In genomic region chr20:51529027-51529749, GRCh38 we compare ENCODE assay signal across 8 cellular contexts. TPM values are rescaled to one million over a fixed set of nuclear protein-coding genes. Genes with fewer than 3 reads are reported as not detected.
DNase-seq lines count a peak whose midpoint lies in the region; ATAC-seq and TF ChIP-seq lines count a peak whose summit lies in the region.

No MANE protein-coding gene starts in this region.

- no peaks in the 10 kb centered on the region for H3F3A ChIP-seq in SK-N-SH (replicated peaks; ENCODE audit: insufficient read depth)

- no peaks in the 10 kb centered on the region for H3K79me2 ChIP-seq in SK-N-SH (ENCODE audit: insufficient read depth)

- CTCF ChIA-PET in SK-N-SH (lab: Yijun Ruan, JAX), result no interaction called here
- CTCF ChIA-PET in activated CD4-positive, alpha-beta memory T cell treated with anti-CD3 and anti-CD28 coated beads, Interleukin-2, amount 10 ng/mL, durations not matched to agents 7 days and 5 days (lab: Charles Lee), result interaction anchor here (1.0 to 1.9 kb wide), 3 partner anchors 13 to 143 kb away, joined by 4 to 6 read pairs (median 4); no protein-coding TSS in a partner anchor

- POLR2A ChIA-PET in SK-N-SH (lab: Yijun Ruan, JAX), result interaction anchor here (0.7 kb wide), 1 partner anchor 13 kb away, joined by 3 read pairs; no protein-coding TSS in a partner anchor
- POLR2A ChIA-PET in activated CD4-positive, alpha-beta memory T cell treated with anti-CD3 and anti-CD28 coated beads, Interleukin-2, amount 10 ng/mL, durations not matched to agents 7 days and 5 days (lab: Charles Lee), result interaction anchor here (0.6 to 5.8 kb wide), 5 partner anchors 12 to 117 kb away, joined by 3 to 56 read pairs (median 4); partner anchors contain the start of gene NFATC2

- H3K27me3 Mint-ChIP-seq in activated CD4-positive, alpha-beta memory T cell treated with anti-CD3 and anti-CD28 coated beads, Interleukin-2, amount 10 ng/mL, durations not matched to agents 7 days and 5 days, result no peaks in the 10 kb centered on the region
- no peaks in the 10 kb centered on the region for H3K27me3 Mint-ChIP-seq in stimulated activated naive B cell treated with anti-CD40 and anti-IgM and Interleukin-4, amounts not matched to agents 10 μg/mL and 1 μg/mL and 100 μg/mL, for 72 hours

- no peak overlapping the region for H3K4me2 ChIP-seq in SK-N-SH

- TF ChIP-seq CTCF in SK-N-SH (IDR thresholded peaks at IDR 0.05) (no peak), foreskin fibroblast (IDR thresholded peaks at IDR 0.05; ENCODE audit: low read depth, low read length) (no peak)

- peak overlapping the region; percentile 68 for H3K4me3 Mint-ChIP-seq in activated CD4-positive, alpha-beta memory T cell treated with anti-CD3 and anti-CD28 coated beads, Interleukin-2, amount 10 ng/mL, durations not matched to agents 7 days and 5 days
- peak overlapping the region; percentile 24 to 64 for H3K4me3 Mint-ChIP-seq in stimulated activated naive B cell treated with anti-CD40 and anti-IgM and Interleukin-4, amounts not matched to agents 10 μg/mL and 1 μg/mL and 100 μg/mL, for 72 hours

- H3K27me3 ChIP-seq in SK-N-SH (ENCODE audit: insufficient read depth), result no peaks in the 10 kb centered on the region

- no peak for TF ChIP-seq EP300 in SK-N-SH (IDR thresholded peaks at IDR 0.05; ENCODE audit: borderline replicate concordance in 1 of 2, low read depth in 1 of 2, low read length in 1 of 2)

- DNase-seq in SK-N-SH, result no peak
- peak; percentile 64 for DNase-seq in activated CD4-positive, alpha-beta memory T cell treated with anti-CD3 and anti-CD28 coated beads, Interleukin-2, amount 10 ng/mL, durations not matched to agents 7 days and 5 days
- peak; percentile 43 to 70 for DNase-seq in foreskin fibroblast
- peak; percentile 50 for DNase-seq in stimulated activated naive B cell treated with anti-CD40 and anti-IgM and Interleukin-4, amounts not matched to agents 10 μg/mL and 1 μg/mL and 100 μg/mL, for 72 hours
- DNase-seq in HK-2 (ENCODE audit: unreplicated experiment), result no peak
- DNase-seq in T1000 (lab: John Stamatoyannopoulos, UW), result no peak
- no peak for DNase-seq in 8988T

- WGBS in SK-N-SH (ENCODE audit: low lambda C conversion rate), result 84% methylated on average over 13 of the region's 13 CpGs

- H3K9me3 Mint-ChIP-seq in activated CD4-positive, alpha-beta memory T cell treated with anti-CD3 and anti-CD28 coated beads, Interleukin-2, amount 10 ng/mL, durations not matched to agents 7 days and 5 days, result no peaks in the 10 kb centered on the region
- H3K9me3 Mint-ChIP-seq in stimulated activated naive B cell treated with anti-CD40 and anti-IgM and Interleukin-4, amounts not matched to agents 10 μg/mL and 1 μg/mL and 100 μg/mL, for 72 hours, result no peaks in the 10 kb centered on the region

- no peak overlapping the region for H3K4me3 ChIP-seq in SK-N-SH (ENCODE audit: low read depth in 2 of 2, low read length in 1 of 2)
- peak overlapping the region; percentile 26 to 33 for H3K4me3 ChIP-seq in foreskin fibroblast (ENCODE audit: low read depth in 1 of 2, low read length in 2 of 2)

- H3K36me3 Mint-ChIP-seq in activated CD4-positive, alpha-beta memory T cell treated with anti-CD3 and anti-CD28 coated beads, Interleukin-2, amount 10 ng/mL, durations not matched to agents 7 days and 5 days (ENCODE audit: low read depth), result peaks cover 56% of the 10 kb centered on the region
- peaks cover 24 to 57% of the 10 kb centered on the region in 2 donors for H3K36me3 Mint-ChIP-seq in stimulated activated naive B cell treated with anti-CD40 and anti-IgM and Interleukin-4, amounts not matched to agents 10 μg/mL and 1 μg/mL and 100 μg/mL, for 72 hours

- no peaks in the 10 kb centered on the region for H4K20me1 ChIP-seq in SK-N-SH (ENCODE audit: insufficient read depth)

- no peaks in the 10 kb centered on the region for H3K9me2 ChIP-seq in SK-N-SH

- peaks cover 5 to 8% of the 10 kb centered on the region in 2 experiments; a peak in 3 of 4 replicates for H3K4me1 ChIP-seq in SK-N-SH (ENCODE audit: control insufficient read depth in 1 of 2, insufficient read depth in 2 of 2, low read depth in 1 of 2, low read length in 1 of 2)

- no peak for TF ChIP-seq RAD21 in SK-N-SH (IDR thresholded peaks at IDR 0.05; ENCODE audit: low read length)

- ATAC-seq in SK-N-SH treated with all-trans-retinoic acid at 6 μM for 48 hours, result peak; percentile 54; the same call in 2 of the 3 replicates
- ATAC-seq in stimulated activated naive B cell treated with anti-CD40 and anti-IgM and Interleukin-4, amounts not matched to agents 10 μg/mL and 1 μg/mL and 100 μg/mL, for 72 hours (replicated peaks), result peak; percentile 25 to 46

- H3K36me3 ChIP-seq in SK-N-SH (replicated peaks in 1 of 2; ENCODE audit: control insufficient read depth in 1 of 2, insufficient read depth in 2 of 2, low read length in 1 of 2), result no peaks in the 10 kb centered on the region

- no peak overlapping the region for H3K9ac ChIP-seq in SK-N-SH

- no peaks in the 10 kb centered on the region for H3K9me3 ChIP-seq in SK-N-SH

- no peak overlapping the region for H2AFZ ChIP-seq in SK-N-SH (ENCODE audit: low read depth)

- H3K27ac Mint-ChIP-seq in activated CD4-positive, alpha-beta memory T cell treated with anti-CD3 and anti-CD28 coated beads, Interleukin-2, amount 10 ng/mL, durations not matched to agents 7 days and 5 days, result peak overlapping the region; percentile 91
- H3K27ac Mint-ChIP-seq in stimulated activated naive B cell treated with anti-CD40 and anti-IgM and Interleukin-4, amounts not matched to agents 10 μg/mL and 1 μg/mL and 100 μg/mL, for 72 hours, result peak overlapping the region; percentile 92

- H3K4me1 Mint-ChIP-seq in activated CD4-positive, alpha-beta memory T cell treated with anti-CD3 and anti-CD28 coated beads, Interleukin-2, amount 10 ng/mL, durations not matched to agents 7 days and 5 days, result peaks cover 95% of the 10 kb centered on the region
- H3K4me1 Mint-ChIP-seq in stimulated activated naive B cell treated with anti-CD40 and anti-IgM and Interleukin-4, amounts not matched to agents 10 μg/mL and 1 μg/mL and 100 μg/mL, for 72 hours, result peaks cover 74 to 95% of the 10 kb centered on the region in 2 donors

- no peak overlapping the region for H3K27ac ChIP-seq in SK-N-SH (ENCODE audit: low read depth in 2 of 2, low read length in 1 of 2)

TF ChIP-seq in SK-N-SH treated with all-trans-retinoic acid at 6 μM for 48 hours, 23 proteins besides CTCF, POLR2A, EP300 and RAD21 (continues in another document):
- TF ChIP-seq ZNF70 (CRISPR knock-in tag; IDR thresholded peaks at IDR 0.05) (no peak), ISL1 (CRISPR knock-in tag; IDR thresholded peaks at IDR 0.05) (no peak), RARB (CRISPR knock-in tag; IDR thresholded peaks at IDR 0.05) (no peak), POU6F1 (CRISPR knock-in tag; IDR thresholded peaks at IDR 0.05; ENCODE audit: borderline replicate concordance, low read depth) (no peak), TOX (CRISPR knock-in tag; IDR thresholded peaks at IDR 0.05; ENCODE audit: borderline replicate concordance) (no peak)

TF ChIP-seq in SK-N-SH, 30 proteins besides CTCF, POLR2A, EP300 and RAD21:
- no peak for TF ChIP-seq CHD2 (IDR thresholded peaks at IDR 0.05; ENCODE audit: low read length, partially characterized antibody)
TF ChIP-seq in SK-N-SH: peak in this region for 0.

RNA-seq across cellular contexts. Expression of gene NFATC2, which starts 13.3 kb away (rescaled TPM):
- polyA plus RNA-seq in SK-N-SH (2012; rRNA removed), result 0.13 and 0.36 TPM in 2 replicates
- polyA plus RNA-seq in SK-N-SH (2012; cell fraction: cytosol; rRNA removed), result 0.21 and 0.28 TPM in 2 replicates
- 0.90 and 1.0 TPM in 2 replicates for polyA plus RNA-seq in SK-N-SH (2012; cell fraction: nucleus; rRNA removed)
- 10 to 100 TPM; 53.3 to 56.9 TPM for total RNA-seq in activated CD4-positive, alpha-beta memory T cell treated with anti-CD3 and anti-CD28 coated beads, Interleukin-2, amount 10 ng/mL, durations not matched to agents 7 days and 5 days

Comparison
In these comparisons a context has a peak if more than half of its experiments do, and no peak if none do; other contexts are left out.
1. DNase-seq: peak in activated CD4-positive, alpha-beta memory T cell treated with anti-CD3 and anti-CD28 coated beads, Interleukin-2, amount 10 ng/mL, durations not matched to agents 7 days and 5 days (single experiment), foreskin fibroblast (2 of 2) and stimulated activated naive B cell treated with anti-CD40 and anti-IgM and Interleukin-4, amounts not matched to agents 10 μg/mL and 1 μg/mL and 100 μg/mL, for 72 hours (single experiment); none in SK-N-SH (single experiment), HK-2 (single experiment), T1000 (single experiment) and 8988T (single experiment).
2. H3K4me3 ChIP-seq: peak in foreskin fibroblast (2 of 2); none in SK-N-SH (0 of 2).